In the genomic region with DNA sequence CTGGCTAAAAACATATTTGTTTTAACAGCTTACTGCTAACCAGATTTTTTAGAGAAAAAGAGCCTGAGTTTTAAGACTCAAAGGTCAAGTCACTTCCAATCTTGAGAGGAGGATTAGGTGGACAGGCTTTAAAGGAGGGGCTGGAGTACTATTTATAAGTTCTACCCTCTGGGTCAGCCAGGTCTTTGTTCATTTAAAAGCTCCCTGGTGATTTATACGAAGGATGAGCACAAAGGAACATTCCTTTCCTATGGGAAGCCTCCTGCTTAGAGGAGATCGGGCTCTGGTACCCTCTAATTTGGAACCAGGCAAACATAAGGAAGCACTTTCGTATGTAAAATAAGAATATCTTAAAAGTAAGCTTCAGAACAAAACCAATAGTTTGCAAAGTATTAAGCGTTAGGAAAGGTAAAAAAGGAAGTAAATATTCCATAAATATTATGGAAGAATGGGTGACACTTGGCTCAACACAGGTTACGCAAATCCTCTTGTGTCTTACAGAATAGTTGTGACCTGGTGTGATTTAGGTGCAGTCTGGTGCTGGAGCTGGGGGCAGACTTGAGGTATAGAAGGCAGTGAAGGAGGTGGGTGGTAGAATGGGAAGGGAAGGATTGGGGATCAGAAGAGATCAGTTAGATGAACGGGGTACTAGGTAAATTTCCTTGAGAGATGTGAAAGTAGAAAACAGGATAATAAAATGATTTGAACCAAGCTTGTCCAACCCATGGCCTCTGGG, we compare ENCODE assay signal across 12 cellular contexts.
"Had no signal": no experiment of that assay in that cellular context is flagged by ENCODE, and none has a peak within 500 bp of the region (broad histone marks: within the 10 kb centered on the region; RNA-seq: fewer than 3 reads in every experiment).

No MANE protein-coding gene starts in this region.

- H3K79me2 ChIP-seq: parathyroid adenoma had no signal

- ATAC-seq: activated CD4-positive, alpha-beta T cell treated with anti-CD3 and anti-CD28 coated beads for 36 hours; effector memory CD8-positive, alpha-beta T cell; left ventricle myocardium superior; naive thymus-derived CD4-positive, alpha-beta T cell; stimulated activated naive B cell treated with anti-CD40 and anti-IgM and Interleukin-4, amounts not matched to agents 10 μg/mL and 1 μg/mL and 100 μg/mL, for 72 hours had no signal

- H2AFZ ChIP-seq: parathyroid adenoma had no signal

- DNase-seq: activated CD4-positive, alpha-beta memory T cell treated with anti-CD3 and anti-CD28 coated beads for 36 hours; activated CD4-positive, alpha-beta T cell treated with anti-CD3 and anti-CD28 coated beads for 36 hours; activated T-cell treated with anti-CD3 and anti-CD28 coated beads for 4 hours; dermis blood vessel endothelial cell; effector memory CD8-positive, alpha-beta T cell; esophagus squamous epithelium; left ventricle myocardium superior; naive thymus-derived CD4-positive, alpha-beta T cell; sigmoid colon; spleen; stimulated activated naive B cell treated with anti-CD40 and anti-IgM and Interleukin-4, amounts not matched to agents 10 μg/mL and 1 μg/mL and 100 μg/mL, for 72 hours had no signal

- H3K4me3 ChIP-seq: esophagus squamous epithelium, sigmoid colon, spleen had no signal

- H3K36me3 ChIP-seq: esophagus squamous epithelium, sigmoid colon, spleen had no signal

- H3K27ac ChIP-seq: esophagus squamous epithelium, parathyroid adenoma, sigmoid colon, spleen had no signal

- H3K9ac ChIP-seq: parathyroid adenoma had no signal

- H3K4me1 ChIP-seq: esophagus squamous epithelium, parathyroid adenoma, sigmoid colon, spleen had no signal

- H3K27me3 ChIP-seq: esophagus squamous epithelium, sigmoid colon, spleen had no signal

- H3K9me3 ChIP-seq: esophagus squamous epithelium, sigmoid colon, spleen had no signal
